Comparison of ENCODE assay signal across 9 cellular contexts in genomic region chr14:104136472-104137296, GRCh38. TPM values are rescaled to one million over a fixed set of nuclear protein-coding genes. Genes with fewer than 3 reads are reported as not detected.
DNase-seq lines count a peak whose midpoint lies in the region; ATAC-seq, FAIRE-seq and TF ChIP-seq lines count a peak whose summit lies in the region.
"Had no signal": no experiment of that assay in that cellular context is flagged by ENCODE, and none has a peak within 500 bp of the region (broad histone marks: within the 10 kb centered on the region; RNA-seq: fewer than 3 reads in every experiment).

No MANE protein-coding gene starts in this region.

- H3K4me3 Mint-ChIP-seq in glutamatergic neuron (ENCODE audit: unreplicated experiment) = peak overlapping the region; percentile 70
- H3K4me3 Mint-ChIP-seq in Calu3 (ENCODE audit: low read depth, unreplicated experiment) = no peak overlapping the region

- H3K27me3 ChIP-seq in pancreas = peaks cover 0 to 14% (median 3%) of the 10 kb centered on the region in 4 donors

- ATAC-seq in pancreas = no peak

- POLR2A ChIA-PET in HEK293T (lab: Yijun Ruan, JAX) = no interaction called here

- WGBS in pancreas, 2 donors = 3% methylated on average over 77 of the region's 77 CpGs

- H3K4me1 Mint-ChIP-seq in glutamatergic neuron (ENCODE audit: low read depth, unreplicated experiment) (peaks cover 2% of the 10 kb centered on the region), Calu3 (ENCODE audit: low read depth, unreplicated experiment) (no peaks in the 10 kb centered on the region)

- H3K27ac Mint-ChIP-seq in glutamatergic neuron (ENCODE audit: unreplicated experiment) (no peak overlapping the region), Calu3 (ENCODE audit: unreplicated experiment) (no peak overlapping the region)

- H3K9me3 Mint-ChIP-seq in glutamatergic neuron (ENCODE audit: unreplicated experiment) (peaks cover 4% of the 10 kb centered on the region), Calu3 (ENCODE audit: low read depth, unreplicated experiment) (no peaks in the 10 kb centered on the region)

- in situ Hi-C loops in KBM-7 (cut with MboI; ENCODE audit: low pct_unique_long_range_greater_than_20kb, low sequenced_read_pairs) = no loop called here
- in situ Hi-C loops in ACHN (cut with HindIII; ENCODE audit: low pct_ligation_motif_present, low pct_unique_long_range_greater_than_20kb, low sequenced_read_pairs) = no loop called here

- H3K27me3 Mint-ChIP-seq in glutamatergic neuron (ENCODE audit: unreplicated experiment) = peaks cover 4% of the 10 kb centered on the region
- peaks cover 84% of the 10 kb centered on the region for H3K27me3 Mint-ChIP-seq in Calu3 (ENCODE audit: unreplicated experiment)

- H3K4me3 ChIP-seq in pancreas = peak overlapping the region in 2 of 4 donors; percentile 22 to 33
- H3K4me3 ChIP-seq: GM12878 had no signal

- H3K36me3 ChIP-seq in pancreas = no peaks in the 10 kb centered on the region

- no TSS peak for BruUV-seq in Calu3 (replicated peaks; lab: Mats Ljungman, UMichigan)

- FAIRE-seq in pancreas (lab: Jason Lieb, UNC) = no peak
- FAIRE-seq: GM12878 had no signal

- DNase-seq in D341Med (ENCODE audit: low spot score) = peak; percentile 72
- peak; percentile 16 for DNase-seq in KBM-7
- DNase-seq in glutamatergic neuron = peak; percentile 38
- DNase-seq in pancreas = peak; percentile 2 to 76 (median 20)
- no peak for DNase-seq in ACHN
- DNase-seq in Calu3 = no peak
- no peak for DNase-seq in medulla oblongata (ENCODE audit: extremely low spot score)
- DNase-seq in HEK293T (ENCODE audit: extremely low spot score) = no peak

- H3K27ac ChIP-seq in pancreas = no peak overlapping the region

- CTCF ChIA-PET in Calu3 (lab: Charles Lee) = interaction anchor here (0.6 kb wide), 1 partner anchor 439 kb away, joined by 3 read pairs; no protein-coding TSS in a partner anchor
- CTCF ChIA-PET in HEK293T (lab: Yijun Ruan, JAX) = interaction anchor here (1.0 to 1.8 kb wide), 3 partner anchors 426 to 503 kb away, joined by 3 to 6 read pairs (median 4); no protein-coding TSS in a partner anchor

- no peak for TF ChIP-seq CTCF in glutamatergic neuron (IDR thresholded peaks at IDR 0.05; ENCODE audit: partially characterized antibody, unreplicated experiment)
- no peak for TF ChIP-seq CTCF in pancreas (IDR thresholded peaks at IDR 0.05)
- no peak for TF ChIP-seq CTCF in Calu3 (IDR thresholded peaks at IDR 0.05; ENCODE audit: unreplicated experiment)

- intact Hi-C loops in pancreas (cut with DNase I) = loop anchor here in 1 of 3 donors (5.0 kb wide), 2 partner anchors 426 to 501 kb away; no protein-coding TSS in a partner anchor
- intact Hi-C loops in Calu3 (cut with micrococcal nuclease; ENCODE audit: unreplicated experiment) = loop anchor here (10.0 kb wide), 1 partner anchor 498 kb away; no protein-coding TSS in a partner anchor

- H3K36me3 Mint-ChIP-seq in glutamatergic neuron (ENCODE audit: unreplicated experiment) (no peaks in the 10 kb centered on the region), Calu3 (ENCODE audit: insufficient read depth, unreplicated experiment) (peaks cover 5% of the 10 kb centered on the region)

- no peaks in the 10 kb centered on the region for H3K9me3 ChIP-seq in pancreas

- H3K4me1 ChIP-seq in pancreas = peaks cover 4 to 9% (median 5%) of the 10 kb centered on the region in 3 donors

TF ChIP-seq in HEK293T, 16 proteins besides CTCF, POLR2A, EP300 and RAD21:
- TF ChIP-seq NFRKB (IDR thresholded peaks at IDR 0.05) = no peak

RNA-seq across cellular contexts. Expression of gene KIF26A, which starts 1.7 kb away (rescaled TPM):
- total RNA-seq in glutamatergic neuron (ENCODE audit: unreplicated experiment) (5.9 TPM), pancreas (10 to 100 TPM in 2 of 6 donors, 1 to 10 TPM in 4; 5.3 to 13.2 (median 8.4) TPM), Calu3 (2022) (0.07 TPM in 2 replicates)
- polyA plus RNA-seq in pancreas = 1 to 10 TPM; 3.6 to 4.3 TPM
- polyA plus RNA-seq: GM12878 had no signal

RNA-seq across cellular contexts. Expression of gene ASPG, which starts 51.2 kb away (rescaled TPM):
- total RNA-seq in glutamatergic neuron (ENCODE audit: unreplicated experiment) (not detected), pancreas (under 1 TPM in 4 of 6 donors, not detected in 2; 0.16 to 0.52 (median 0.19) TPM), Calu3 (2022) (not detected in 2 replicates)
- polyA plus RNA-seq in pancreas = under 1 TPM; 0.27 to 0.68 TPM
- total RNA-seq: GM12878 had no signal
- polyA plus RNA-seq: GM12878 had no signal

Comparison
In these comparisons a context has a peak if more than half of its experiments do, and no peak if none do; other contexts are left out.
1. DNase-seq: peak in D341Med (single experiment), KBM-7 (single experiment), glutamatergic neuron (single experiment) and pancreas (6 of 6); none in ACHN (single experiment), Calu3 (single experiment), medulla oblongata (single experiment) and HEK293T (single experiment).